1 cellular context compared by ENCODE assay signal in the genomic region with DNA sequence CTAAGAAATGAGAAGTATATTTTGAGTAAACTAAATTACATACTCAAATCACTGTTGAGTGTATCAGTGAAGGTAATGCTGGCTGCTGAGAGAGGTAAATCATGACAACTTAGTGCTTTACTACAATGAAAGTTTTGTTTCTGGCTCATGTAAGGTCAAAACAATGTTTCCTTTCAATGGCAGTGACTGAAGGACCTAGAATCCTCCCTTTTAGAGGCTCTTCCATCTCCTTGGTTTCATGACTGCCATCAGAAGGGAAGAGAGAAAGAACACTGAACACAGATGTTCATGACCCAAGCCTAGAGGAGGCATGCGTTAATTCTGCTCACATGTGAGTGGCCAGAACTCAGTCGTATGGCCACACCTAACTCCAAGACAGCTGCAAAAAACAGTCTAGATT.
TF ChIP-seq lines count a peak whose summit lies in the region.

No MANE protein-coding gene starts in this region.

TF ChIP-seq in A549, 52 proteins besides CTCF, POLR2A, EP300 and RAD21 (continued from another document):
- TF ChIP-seq, protein P1, sequence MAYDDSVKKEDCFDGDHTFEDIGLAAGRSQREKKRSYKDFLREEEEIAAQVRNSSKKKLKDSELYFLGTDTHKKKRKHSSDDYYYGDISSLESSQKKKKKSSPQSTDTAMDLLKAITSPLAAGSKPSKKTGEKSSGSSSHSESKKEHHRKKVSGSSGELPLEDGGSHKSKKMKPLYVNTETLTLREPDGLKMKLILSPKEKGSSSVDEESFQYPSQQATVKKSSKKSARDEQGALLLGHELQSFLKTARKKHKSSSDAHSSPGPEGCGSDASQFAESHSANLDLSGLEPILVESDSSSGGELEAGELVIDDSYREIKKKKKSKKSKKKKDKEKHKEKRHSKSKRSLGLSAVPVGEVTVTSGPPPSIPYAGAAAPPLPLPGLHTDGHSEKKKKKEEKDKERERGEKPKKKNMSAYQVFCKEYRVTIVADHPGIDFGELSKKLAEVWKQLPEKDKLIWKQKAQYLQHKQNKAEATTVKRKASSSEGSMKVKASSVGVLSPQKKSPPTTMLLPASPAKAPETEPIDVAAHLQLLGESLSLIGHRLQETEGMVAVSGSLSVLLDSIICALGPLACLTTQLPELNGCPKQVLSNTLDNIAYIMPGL (CRISPR knock-in tag; IDR thresholded peaks at IDR 0.05; ENCODE audit: borderline replicate concordance), result no peak
- TF ChIP-seq GATA3 (IDR thresholded peaks at IDR 0.05; ENCODE audit: borderline replicate concordance) (no peak), ZFP36 (IDR thresholded peaks at IDR 0.05; ENCODE audit: borderline replicate concordance, partially characterized antibody) (no peak), PHF8 (IDR thresholded peaks at IDR 0.05; ENCODE audit: borderline replicate concordance, low read depth) (no peak), ZSCAN20 (CRISPR knock-in tag; IDR thresholded peaks at IDR 0.05) (no peak), HEYL (CRISPR knock-in tag; IDR thresholded peaks at IDR 0.05) (no peak), ESRRA (IDR thresholded peaks at IDR 0.05; ENCODE audit: borderline replicate concordance, low read length) (no peak), NFE2L2 (conservative IDR thresholded peaks at IDR 0.05; ENCODE audit: low read length) (no peak), RCOR1 (IDR thresholded peaks at IDR 0.05; ENCODE audit: low read depth, low read length) (no peak), CHD2 (IDR thresholded peaks at IDR 0.05; ENCODE audit: low read length, partially characterized antibody) (no peak), HOXB5 (CRISPR knock-in tag; IDR thresholded peaks at IDR 0.05) (no peak), HOXB13 (CRISPR knock-in tag; IDR thresholded peaks at IDR 0.05; ENCODE audit: low read depth) (no peak), MYC (IDR thresholded peaks at IDR 0.05; ENCODE audit: borderline replicate concordance, low read length) (no peak)
- TF ChIP-seq, protein P2, sequence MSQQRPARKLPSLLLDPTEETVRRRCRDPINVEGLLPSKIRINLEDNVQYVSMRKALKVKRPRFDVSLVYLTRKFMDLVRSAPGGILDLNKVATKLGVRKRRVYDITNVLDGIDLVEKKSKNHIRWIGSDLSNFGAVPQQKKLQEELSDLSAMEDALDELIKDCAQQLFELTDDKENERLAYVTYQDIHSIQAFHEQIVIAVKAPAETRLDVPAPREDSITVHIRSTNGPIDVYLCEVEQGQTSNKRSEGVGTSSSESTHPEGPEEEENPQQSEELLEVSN (IDR thresholded peaks at IDR 0.05; ENCODE audit: borderline replicate concordance, low read depth), result no peak
- TF ChIP-seq, protein P3, sequence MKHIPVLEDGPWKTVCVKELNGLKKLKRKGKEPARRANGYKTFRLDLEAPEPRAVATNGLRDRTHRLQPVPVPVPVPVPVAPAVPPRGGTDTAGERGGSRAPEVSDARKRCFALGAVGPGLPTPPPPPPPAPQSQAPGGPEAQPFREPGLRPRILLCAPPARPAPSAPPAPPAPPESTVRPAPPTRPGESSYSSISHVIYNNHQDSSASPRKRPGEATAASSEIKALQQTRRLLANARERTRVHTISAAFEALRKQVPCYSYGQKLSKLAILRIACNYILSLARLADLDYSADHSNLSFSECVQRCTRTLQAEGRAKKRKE (CRISPR knock-in tag; IDR thresholded peaks at IDR 0.05; ENCODE audit: low read depth), result no peak
- TF ChIP-seq, protein P4, sequence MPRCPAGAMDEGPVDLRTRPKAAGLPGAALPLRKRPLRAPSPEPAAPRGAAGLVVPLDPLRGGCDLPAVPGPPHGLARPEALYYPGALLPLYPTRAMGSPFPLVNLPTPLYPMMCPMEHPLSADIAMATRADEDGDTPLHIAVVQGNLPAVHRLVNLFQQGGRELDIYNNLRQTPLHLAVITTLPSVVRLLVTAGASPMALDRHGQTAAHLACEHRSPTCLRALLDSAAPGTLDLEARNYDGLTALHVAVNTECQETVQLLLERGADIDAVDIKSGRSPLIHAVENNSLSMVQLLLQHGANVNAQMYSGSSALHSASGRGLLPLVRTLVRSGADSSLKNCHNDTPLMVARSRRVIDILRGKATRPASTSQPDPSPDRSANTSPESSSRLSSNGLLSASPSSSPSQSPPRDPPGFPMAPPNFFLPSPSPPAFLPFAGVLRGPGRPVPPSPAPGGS (IDR thresholded peaks at IDR 0.05), result no peak
- TF ChIP-seq, protein P5, sequence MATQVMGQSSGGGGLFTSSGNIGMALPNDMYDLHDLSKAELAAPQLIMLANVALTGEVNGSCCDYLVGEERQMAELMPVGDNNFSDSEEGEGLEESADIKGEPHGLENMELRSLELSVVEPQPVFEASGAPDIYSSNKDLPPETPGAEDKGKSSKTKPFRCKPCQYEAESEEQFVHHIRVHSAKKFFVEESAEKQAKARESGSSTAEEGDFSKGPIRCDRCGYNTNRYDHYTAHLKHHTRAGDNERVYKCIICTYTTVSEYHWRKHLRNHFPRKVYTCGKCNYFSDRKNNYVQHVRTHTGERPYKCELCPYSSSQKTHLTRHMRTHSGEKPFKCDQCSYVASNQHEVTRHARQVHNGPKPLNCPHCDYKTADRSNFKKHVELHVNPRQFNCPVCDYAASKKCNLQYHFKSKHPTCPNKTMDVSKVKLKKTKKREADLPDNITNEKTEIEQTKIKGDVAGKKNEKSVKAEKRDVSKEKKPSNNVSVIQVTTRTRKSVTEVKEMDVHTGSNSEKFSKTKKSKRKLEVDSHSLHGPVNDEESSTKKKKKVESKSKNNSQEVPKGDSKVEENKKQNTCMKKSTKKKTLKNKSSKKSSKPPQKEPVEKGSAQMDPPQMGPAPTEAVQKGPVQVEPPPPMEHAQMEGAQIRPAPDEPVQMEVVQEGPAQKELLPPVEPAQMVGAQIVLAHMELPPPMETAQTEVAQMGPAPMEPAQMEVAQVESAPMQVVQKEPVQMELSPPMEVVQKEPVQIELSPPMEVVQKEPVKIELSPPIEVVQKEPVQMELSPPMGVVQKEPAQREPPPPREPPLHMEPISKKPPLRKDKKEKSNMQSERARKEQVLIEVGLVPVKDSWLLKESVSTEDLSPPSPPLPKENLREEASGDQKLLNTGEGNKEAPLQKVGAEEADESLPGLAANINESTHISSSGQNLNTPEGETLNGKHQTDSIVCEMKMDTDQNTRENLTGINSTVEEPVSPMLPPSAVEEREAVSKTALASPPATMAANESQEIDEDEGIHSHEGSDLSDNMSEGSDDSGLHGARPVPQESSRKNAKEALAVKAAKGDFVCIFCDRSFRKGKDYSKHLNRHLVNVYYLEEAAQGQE (IDR thresholded peaks at IDR 0.05), result no peak
- TF ChIP-seq, protein P6, sequence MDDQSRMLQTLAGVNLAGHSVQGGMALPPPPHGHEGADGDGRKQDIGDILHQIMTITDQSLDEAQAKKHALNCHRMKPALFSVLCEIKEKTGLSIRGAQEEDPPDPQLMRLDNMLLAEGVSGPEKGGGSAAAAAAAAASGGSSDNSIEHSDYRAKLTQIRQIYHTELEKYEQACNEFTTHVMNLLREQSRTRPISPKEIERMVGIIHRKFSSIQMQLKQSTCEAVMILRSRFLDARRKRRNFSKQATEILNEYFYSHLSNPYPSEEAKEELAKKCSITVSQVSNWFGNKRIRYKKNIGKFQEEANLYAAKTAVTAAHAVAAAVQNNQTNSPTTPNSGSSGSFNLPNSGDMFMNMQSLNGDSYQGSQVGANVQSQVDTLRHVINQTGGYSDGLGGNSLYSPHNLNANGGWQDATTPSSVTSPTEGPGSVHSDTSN (IDR thresholded peaks at IDR 0.05), result no peak
